Comparison of ENCODE assay signal across 8 cellular contexts in genomic region chr18:58046087-58046793, GRCh38. TPM values are rescaled to one million over a fixed set of nuclear protein-coding genes. Genes with fewer than 3 reads are reported as not detected.
DNase-seq lines count a peak whose midpoint lies in the region; ATAC-seq and TF ChIP-seq lines count a peak whose summit lies in the region.

No MANE protein-coding gene starts in this region.

- H3K9me3 ChIP-seq in suprapubic skin, result no peaks in the 10 kb centered on the region

- TF ChIP-seq EP300 in suprapubic skin (IDR thresholded peaks at IDR 0.05), result no peak

- H3K36me3 Mint-ChIP-seq in activated naive CD4-positive, alpha-beta T cell treated with anti-CD3 and anti-CD28 coated beads, Interleukin-2, amount 50 U/mL, for 24 hours, result no peaks in the 10 kb centered on the region
- H3K36me3 Mint-ChIP-seq in activated T-helper 17 cell treated with anti-CD3 and anti-CD28 coated beads, Interleukin-2, amount 50 U/mL, for 72 hours (ENCODE audit: low read depth), result peaks cover 5% of the 10 kb centered on the region

- no peak for DNase-seq in activated naive CD4-positive, alpha-beta T cell (lab: John Stamatoyannopoulos, UW)
- DNase-seq in islet precursor cell (peak; percentile 60), suprapubic skin (ENCODE audit: low spot score in 2 of 2) (no peak), NCI-H2107 (lab: John Stamatoyannopoulos, UW) (no peak)
- DNase-seq in activated CD8-positive, alpha-beta memory T cell treated with anti-CD3 and anti-CD28 coated beads, Interleukin-2, amount 50 U/mL, for 48 hours, result no peak

- 56% methylated on average over 9 of the region's 9 CpGs for WGBS in suprapubic skin

- H3K27ac ChIP-seq in suprapubic skin, result no peak overlapping the region

- H3K27ac Mint-ChIP-seq in activated naive CD4-positive, alpha-beta T cell treated with anti-CD3 and anti-CD28 coated beads, Interleukin-2, amount 50 U/mL, for 24 hours, result no peak overlapping the region
- H3K27ac Mint-ChIP-seq in activated T-helper 17 cell treated with anti-CD3 and anti-CD28 coated beads, Interleukin-2, amount 50 U/mL, for 72 hours, result no peak overlapping the region

- H3K27me3 Mint-ChIP-seq in activated naive CD4-positive, alpha-beta T cell treated with anti-CD3 and anti-CD28 coated beads, Interleukin-2, amount 50 U/mL, for 24 hours, result peaks cover 2% of the 10 kb centered on the region
- peaks cover 30% of the 10 kb centered on the region for H3K27me3 Mint-ChIP-seq in activated T-helper 17 cell treated with anti-CD3 and anti-CD28 coated beads, Interleukin-2, amount 50 U/mL, for 72 hours

- peaks cover 25% of the 10 kb centered on the region for H3K4me1 Mint-ChIP-seq in activated naive CD4-positive, alpha-beta T cell treated with anti-CD3 and anti-CD28 coated beads, Interleukin-2, amount 50 U/mL, for 24 hours
- peaks cover 10% of the 10 kb centered on the region for H3K4me1 Mint-ChIP-seq in activated T-helper 17 cell treated with anti-CD3 and anti-CD28 coated beads, Interleukin-2, amount 50 U/mL, for 72 hours

- peak overlapping the region; percentile 95 for H3K4me3 Mint-ChIP-seq in activated naive CD4-positive, alpha-beta T cell treated with anti-CD3 and anti-CD28 coated beads, Interleukin-2, amount 50 U/mL, for 24 hours
- H3K4me3 Mint-ChIP-seq in activated T-helper 17 cell treated with anti-CD3 and anti-CD28 coated beads, Interleukin-2, amount 50 U/mL, for 72 hours, result peak overlapping the region; percentile 88

- H3K9me3 Mint-ChIP-seq in activated naive CD4-positive, alpha-beta T cell treated with anti-CD3 and anti-CD28 coated beads, Interleukin-2, amount 50 U/mL, for 24 hours, result no peaks in the 10 kb centered on the region
- H3K9me3 Mint-ChIP-seq in activated T-helper 17 cell treated with anti-CD3 and anti-CD28 coated beads, Interleukin-2, amount 50 U/mL, for 72 hours, result no peaks in the 10 kb centered on the region

- H3K4me3 ChIP-seq in suprapubic skin, result peak overlapping the region; percentile 82

- TF ChIP-seq POLR2A in suprapubic skin (IDR thresholded peaks at IDR 0.05), result no peak

- peaks cover 16% of the 10 kb centered on the region for H3K4me1 ChIP-seq in suprapubic skin

- no peaks in the 10 kb centered on the region for H3K36me3 ChIP-seq in suprapubic skin

- H3K27me3 ChIP-seq in suprapubic skin, result no peaks in the 10 kb centered on the region

- ATAC-seq in activated T-helper 17 cell treated with anti-CD3 and anti-CD28 coated beads, Interleukin-2, amount 50 U/mL, for 72 hours (replicated peaks), result no peak
- no peak for ATAC-seq in GM19395 (IDR thresholded peaks at IDR 0.05; ENCODE audit: unreplicated experiment)

- no peak for TF ChIP-seq CTCF in suprapubic skin (IDR thresholded peaks at IDR 0.05)

RNA-seq across cellular contexts. Expression of gene NEDD4L, which starts 2.2 kb away (rescaled TPM):
- 1 to 10 TPM; 6.5 to 8.0 TPM for total RNA-seq in activated T-helper 17 cell treated with anti-CD3 and anti-CD28 coated beads, Interleukin-2, amount 50 U/mL, for 72 hours
- total RNA-seq in suprapubic skin, result 100 to 1,000 TPM in 1 of 4 donors, 10 to 100 TPM in 3; 44.0 to 104 (median 59.6) TPM

Comparison
In these comparisons a context has a peak if more than half of its experiments do, and no peak if none do; other contexts are left out.
1. RNA of gene NEDD4L, which starts 2.2 kb away (total RNA-seq): 44.0 to 104 TPM in suprapubic skin; 6.5 to 8.0 TPM in activated T-helper 17 cell treated with anti-CD3 and anti-CD28 coated beads, Interleukin-2, amount 50 U/mL, for 72 hours; every median in the first group is over 4 times any median in the second.